Comparison of ENCODE assay signal across 20 cellular contexts in genomic region chr12:30967026-30967425, GRCh38. TPM values are rescaled to one million over a fixed set of nuclear protein-coding genes. Genes with fewer than 3 reads are reported as not detected.
DNase-seq lines count a peak whose midpoint lies in the region; ATAC-seq, FAIRE-seq and TF ChIP-seq lines count a peak whose summit lies in the region.
"Had no signal": no experiment of that assay in that cellular context is flagged by ENCODE, and none has a peak within 500 bp of the region (broad histone marks: within the 10 kb centered on the region; RNA-seq: fewer than 3 reads in every experiment).

No MANE protein-coding gene starts in this region.

- no peak overlapping the region for H2BK5ac ChIP-seq in H9 (ENCODE audit: insufficient read length, low read length)

- H4K91ac ChIP-seq in H9 (ENCODE audit: insufficient read length, low read depth, low read length): no peak overlapping the region

- no peaks in the 10 kb centered on the region for H3K23me2 ChIP-seq in H9 (ENCODE audit: insufficient read length, low read depth, low read length, poor library complexity, severe bottlenecking)

- DNase-seq in H9 (no peak), NCI-H82 treated with DMSO at 0.1 percent for 48 hours (lab: John Stamatoyannopoulos, UW; ENCODE audit: unreplicated experiment) (peak; percentile 50), chondrocyte (ENCODE audit: low spot score) (peak; percentile 37), spleen (peak; percentile 65), small intestine (no peak), Calu3 (no peak)
- DNase-seq: CD4-positive, alpha-beta memory T cell; COR-L47; DND-41; H7; KG1; MM.1S; NCI-H2029; NCI-H446 treated with DMSO at 0.1 percent for 48 hours; SIG-M5 had no signal

- no peak for FAIRE-seq in small intestine (lab: Jason Lieb, UNC)
- FAIRE-seq: GM19239, HTR-8/SVneo, RCC 7860 had no signal

- no peak overlapping the region; a peak in 1 of 7 replicates for H3K27ac Mint-ChIP-seq in H9
- H3K27ac Mint-ChIP-seq in chondrocyte (ENCODE audit: unreplicated experiment): no peak overlapping the region
- H3K27ac Mint-ChIP-seq in Calu3 (ENCODE audit: unreplicated experiment): no peak overlapping the region
- H3K27ac Mint-ChIP-seq: CD4-positive, alpha-beta memory T cell had no signal

- H3K79me1 ChIP-seq in H9 (ENCODE audit: insufficient read depth, low read depth, low read length, poor library complexity, severe bottlenecking): no peaks in the 10 kb centered on the region

- H3K9me3 Mint-ChIP-seq in H9 (no peaks in the 10 kb centered on the region), chondrocyte (ENCODE audit: low read depth) (no peaks in the 10 kb centered on the region), Calu3 (ENCODE audit: low read depth, unreplicated experiment) (no peaks in the 10 kb centered on the region)
- H3K9me3 Mint-ChIP-seq: CD4-positive, alpha-beta memory T cell had no signal

- H3K27me3 ChIP-seq in H9 (ENCODE audit: insufficient read depth, low read length) (0 out of 2 replicates have a peak, but pooled peaks cover 3% of the 10 kb centered on the region), spleen (replicated peaks in 1 of 7) (peaks cover 0 to 3% (median 0%) of the 10 kb centered on the region in 7 donors), small intestine (ENCODE audit: control insufficient read depth in 2 of 2, insufficient read depth in 2 of 2, low read length in 2 of 2) (no peaks in the 10 kb centered on the region)

- no peak overlapping the region for H2BK120ac ChIP-seq in H9 (ENCODE audit: low read depth, low read length, poor library complexity, severe bottlenecking)

- no peaks in the 10 kb centered on the region for H3K9me3 ChIP-seq in H9 (ENCODE audit: control insufficient read depth, low read depth, low read length)
- H3K9me3 ChIP-seq in spleen: no peaks in the 10 kb centered on the region
- H3K9me3 ChIP-seq in small intestine (ENCODE audit: control insufficient read depth, low read depth): no peaks in the 10 kb centered on the region

- H3K56ac ChIP-seq in H9 (ENCODE audit: insufficient read length, low read depth, low read length): no peak overlapping the region

- H3K36me3 Mint-ChIP-seq in H9 (ENCODE audit: insufficient read depth in 1 of 3, low read depth in 3 of 3): no peaks in the 10 kb centered on the region
- no peaks in the 10 kb centered on the region for H3K36me3 Mint-ChIP-seq in chondrocyte (ENCODE audit: low read depth)
- H3K36me3 Mint-ChIP-seq in Calu3 (ENCODE audit: insufficient read depth, unreplicated experiment): no peaks in the 10 kb centered on the region
- H3K36me3 Mint-ChIP-seq: CD4-positive, alpha-beta memory T cell had no signal

- WGBS in H9 (ENCODE audit: extremely low coverage, insufficient read length, low lambda C conversion rate): no CpG with 5 or more reads among the region's 3 CpGs
- 72 to 97% (median 81%) methylated on average over 3 of the region's 3 CpGs for WGBS in spleen, 5 donors
- 70 to 81% (median 79%) methylated on average over 3 of the region's 3 CpGs for WGBS in small intestine, 3 donors

- no peaks in the 10 kb centered on the region for H4K20me1 ChIP-seq in H9 (ENCODE audit: control insufficient read depth, insufficient read depth, insufficient read length)

- no peak overlapping the region for H3K23ac ChIP-seq in H9 (ENCODE audit: insufficient read length, low read depth, low read length)

- no peak for ATAC-seq in GM21367 (IDR thresholded peaks at IDR 0.05; ENCODE audit: unreplicated experiment)

- CTCF ChIA-PET in Calu3 (lab: Charles Lee): interaction anchor here (0.7 kb wide), 1 partner anchor 119 kb away, joined by 3 read pairs; no protein-coding TSS in a partner anchor

- intact Hi-C loops in spleen (cut with DNase I; ENCODE audit: low total_unique reads) (no loop called here), Calu3 (cut with micrococcal nuclease; ENCODE audit: unreplicated experiment) (no loop called here)

- H3K4me1 Mint-ChIP-seq in H9 (peaks cover 11 to 16% of the 10 kb centered on the region in 2 experiments), chondrocyte (ENCODE audit: low read depth) (peaks cover 12% of the 10 kb centered on the region), Calu3 (ENCODE audit: low read depth, unreplicated experiment) (peaks cover 9% of the 10 kb centered on the region)
- H3K4me1 Mint-ChIP-seq: CD4-positive, alpha-beta memory T cell had no signal

- H2BK15ac ChIP-seq in H9 (ENCODE audit: low read depth, low read length): no peak overlapping the region

- H3K4me3 Mint-ChIP-seq in H9 (no peak overlapping the region), chondrocyte (ENCODE audit: unreplicated experiment) (no peak overlapping the region), Calu3 (ENCODE audit: low read depth, unreplicated experiment) (no peak overlapping the region)
- H3K4me3 Mint-ChIP-seq: CD4-positive, alpha-beta memory T cell had no signal

- H3K79me2 ChIP-seq in H9 (ENCODE audit: insufficient read depth, low read length): no peaks in the 10 kb centered on the region

- H3T11ph ChIP-seq in H9 (ENCODE audit: low read length): no peak overlapping the region

- no peak for TF ChIP-seq POLR2A in spleen (IDR thresholded peaks at IDR 0.05)

- H3K4me2 ChIP-seq in H9 (ENCODE audit: insufficient read depth, insufficient read length, low read length): no peak overlapping the region

- H2BK20ac ChIP-seq in H9 (ENCODE audit: low read depth, low read length, poor library complexity, severe bottlenecking): no peak overlapping the region

- no peak overlapping the region for H4K8ac ChIP-seq in H9 (replicated peaks; ENCODE audit: insufficient read length, low read depth, low read length)

- H3K27ac ChIP-seq in H9 (ENCODE audit: insufficient read length, low read depth, low read length) (no peak overlapping the region), spleen (no peak overlapping the region), small intestine (ENCODE audit: low read depth in 1 of 2, low read length in 1 of 2) (no peak overlapping the region)
- H3K27ac ChIP-seq: SK-N-MC had no signal

- H3K18ac ChIP-seq in H9 (ENCODE audit: insufficient read length, low read depth, low read length): no peak overlapping the region

- no peak overlapping the region for H3K14ac ChIP-seq in H9 (ENCODE audit: insufficient read depth, low read length)

- H2BK12ac ChIP-seq in H9 (ENCODE audit: insufficient read length, low read depth, low read length): no peak overlapping the region

- no peak overlapping the region for H2AK5ac ChIP-seq in H9 (ENCODE audit: insufficient read length, low read length)

- no TSS peak for BruUV-seq in Calu3 (replicated peaks; lab: Mats Ljungman, UMichigan)

- no peak overlapping the region for H3K4ac ChIP-seq in H9 (ENCODE audit: low read depth, low read length)

- no peaks in the 10 kb centered on the region for H3K4me1 ChIP-seq in H9 (ENCODE audit: insufficient read depth, low read length)
- H3K4me1 ChIP-seq in spleen: peaks cover 0 to 17% (median 0%) of the 10 kb centered on the region in 6 donors
- H3K4me1 ChIP-seq in small intestine (ENCODE audit: control insufficient read depth in 2 of 2, insufficient read depth in 1 of 2, low read depth in 1 of 2, low read length in 1 of 2): no peaks in the 10 kb centered on the region

- peaks cover 7% of the 10 kb centered on the region for H3K27me3 Mint-ChIP-seq in H9 (ENCODE audit: low read depth)
- peaks cover 44% of the 10 kb centered on the region for H3K27me3 Mint-ChIP-seq in chondrocyte (ENCODE audit: low read depth)
- H3K27me3 Mint-ChIP-seq in Calu3 (ENCODE audit: unreplicated experiment): peaks cover 97% of the 10 kb centered on the region

- H3K36me3 ChIP-seq in spleen (no peaks in the 10 kb centered on the region), small intestine (ENCODE audit: control insufficient read depth in 2 of 2, insufficient read depth in 2 of 2, low read length in 2 of 2) (no peaks in the 10 kb centered on the region)

- H2AFZ ChIP-seq in H9 (ENCODE audit: low read length): no peak overlapping the region

- H4K5ac ChIP-seq in H9 (ENCODE audit: insufficient read length, low read depth, low read length): peak overlapping the region; percentile 57

- TF ChIP-seq CTCF in H9 (conservative IDR thresholded peaks at IDR 0.05) (no peak), chondrocyte (IDR thresholded peaks at IDR 0.05) (no peak), spleen (IDR thresholded peaks at IDR 0.05 in 8 of 11, conservative IDR thresholded peaks at IDR 0.05 in 3 of 11) (no peak), Calu3 (IDR thresholded peaks at IDR 0.05; ENCODE audit: unreplicated experiment) (no peak)

- no peak overlapping the region for H3K9ac ChIP-seq in H9 (ENCODE audit: extremely low read depth, insufficient read length, low read length)

- no peak overlapping the region for H3K4me3 ChIP-seq in spleen
- no peak overlapping the region for H3K4me3 ChIP-seq in small intestine (ENCODE audit: low read depth in 1 of 2, low read length in 2 of 2)
- H3K4me3 ChIP-seq: SK-N-MC had no signal

RNA-seq across cellular contexts. Expression of gene TSPAN11, which starts 40.5 kb away (rescaled TPM):
- total RNA-seq in H9 (2021) (4.2 and 4.4 TPM in 2 replicates), chondrocyte (0.87 to 1.9 TPM (median 0.95 TPM) in 3 replicates), spleen (1 to 10 TPM in 6 of 7 donors, under 1 TPM in 1; 0.26 to 4.1 (median 2.0) TPM), Calu3 (2022) (not detected in 2 replicates)
- polyA plus RNA-seq in spleen (1 to 10 TPM in 1 of 3 donors, under 1 TPM in 2; 0.67 to 1.0 (median 0.93) TPM), small intestine (1 to 10 TPM in 1 of 3 donors, under 1 TPM in 1, not detected in 1; 0.54 to 3.9 TPM)
- total RNA-seq: CD4-positive, alpha-beta memory T cell had no signal
- polyA plus RNA-seq: CD4-positive, alpha-beta memory T cell had no signal

Comparison
In these comparisons a context has a peak if more than half of its experiments do, and no peak if none do; other contexts are left out.
1. DNase-seq: peak in NCI-H82 treated with DMSO at 0.1 percent for 48 hours (single experiment), chondrocyte (single experiment) and spleen (single experiment); none in H9 (single experiment), small intestine (single experiment) and Calu3 (single experiment).